ENCODE assay signal across 15 cellular contexts in genomic region chr11:9214765-9215164, GRCh38. TPM values are rescaled to one million over a fixed set of nuclear protein-coding genes. Genes with fewer than 3 reads are reported as not detected.
A peak's percentile ranks its signal among the peaks of the same experiment; 100 is the strongest.
DNase-seq lines count a peak whose midpoint lies in the region; ATAC-seq, FAIRE-seq and TF ChIP-seq lines count a peak whose summit lies in the region.
"Had no signal": no experiment of that assay in that cellular context is flagged by ENCODE, and none has a peak within 500 bp of the region (broad histone marks: within the 10 kb centered on the region; RNA-seq: fewer than 3 reads in every experiment).

No MANE protein-coding gene starts in this region.

- H3K4me2 ChIP-seq in GM23248 (ENCODE audit: unreplicated experiment) (no peak overlapping the region), GM12878 (ENCODE audit: control insufficient read depth, insufficient read depth) (peak overlapping the region; percentile 71; the same call in 1 of the 2 replicates)

- no peak overlapping the region for H2AFZ ChIP-seq in GM23248
- no peak overlapping the region for H2AFZ ChIP-seq in GM12878 (ENCODE audit: control insufficient read depth, low read depth, low read length)

- RAD21 ChIA-PET in GM12878 (lab: Charles Lee; ENCODE audit: unreplicated experiment): interaction anchor here (0.9 to 1.7 kb wide), 3 partner anchors 16 to 46 kb away, joined by 3 to 5 read pairs (median 5); no protein-coding TSS in a partner anchor

- ATAC-seq in GM12878 (no peak), HG03460 (IDR thresholded peaks at IDR 0.05; ENCODE audit: unreplicated experiment) (no peak), GM18520 (IDR thresholded peaks at IDR 0.05; ENCODE audit: unreplicated experiment) (no peak)
- ATAC-seq: gastrocnemius medialis had no signal

- TF ChIP-seq POLR2A in GM12878 (IDR thresholded peaks at IDR 0.05; ENCODE audit: low read depth, low read length): no peak

- 82 to 92% methylated on average over 5 of the region's 5 CpGs for WGBS in GM23248 (ENCODE audit: low coverage in 1 of 2, low lambda C conversion rate in 2 of 2, missing lambda C conversion rate in 2 of 2), 2 experiments
- WGBS in GM12878 (ENCODE audit: insufficient coverage, insufficient replicate concordance, low lambda C conversion rate, missing lambda C conversion rate): 87% methylated on average over 5 of the region's 5 CpGs

- H3K79me2 ChIP-seq in GM23248 (ENCODE audit: insufficient read depth): peaks cover 97% of the 10 kb centered on the region
- peaks cover 34% of the 10 kb centered on the region for H3K79me2 ChIP-seq in GM12878 (ENCODE audit: control insufficient read depth, insufficient read depth, low read length)

- peaks cover 44% of the 10 kb centered on the region for H3F3A ChIP-seq in GM23248 (ENCODE audit: insufficient read depth)

- DNase-seq in GM23248 (peak; percentile 40), M059J (ENCODE audit: low read depth) (peak; percentile 91), GM12878 (ENCODE audit: low read depth, low spot score) (no peak), myocyte (ENCODE audit: low read depth) (peak; percentile 63), GOT3 (lab: John Stamatoyannopoulos, UW) (no peak)
- DNase-seq in activated CD4-positive, alpha-beta T cell treated with anti-CD3 and anti-CD28 coated beads for 48 hours: no peak
- DNase-seq: activated CD8-positive, alpha-beta memory T cell treated with anti-CD3 and anti-CD28 coated beads for 24 hours; activated naive CD4-positive, alpha-beta T cell treated with anti-CD3 and anti-CD28 coated beads, Interleukin-2, amount 50 U/mL, for 16 hours; CD4-positive, CD25-positive, alpha-beta regulatory T cell; colonic mucosa; gastrocnemius medialis; T-helper 9 cell had no signal

- intact Hi-C loops in GM12878 (cut with micrococcal nuclease; ENCODE audit: unreplicated experiment): no loop called here

- H4K20me1 ChIP-seq in GM23248 (ENCODE audit: insufficient read depth): no peaks in the 10 kb centered on the region; the same call in 1 of the 2 replicates
- no peaks in the 10 kb centered on the region for H4K20me1 ChIP-seq in GM12878 (ENCODE audit: control insufficient read depth, insufficient read depth)

- TF ChIP-seq EP300 in GM12878 (IDR thresholded peaks at IDR 0.05; ENCODE audit: borderline replicate concordance in 1 of 2, control insufficient read depth in 1 of 2, low read depth in 2 of 2, low read length in 2 of 2): no peak

- TF ChIP-seq CTCF in GM12878 (IDR thresholded peaks at IDR 0.05 in 2 of 3, conservative IDR thresholded peaks at IDR 0.05 in 1 of 3; ENCODE audit: control insufficient read depth in 2 of 3, extremely low read depth in 1 of 3, insufficient read depth in 1 of 3, low read depth in 3 of 3, low read length in 3 of 3): no peak

- POLR2A ChIA-PET in GM12878 (lab: Charles Lee): no interaction called here

- H3K36me3 ChIP-seq in GM23248 (ENCODE audit: low read depth): no peaks in the 10 kb centered on the region
- no peaks in the 10 kb centered on the region for H3K36me3 ChIP-seq in GM12878 (ENCODE audit: control insufficient read depth in 2 of 2, insufficient read depth in 2 of 2, low read length in 1 of 2)
- H3K36me3 ChIP-seq: colonic mucosa, gastrocnemius medialis, thoracic aorta had no signal

- SMC1A ChIA-PET in GM12878 (lab: Charles Lee; ENCODE audit: uncharacterized antibody, unreplicated experiment): interaction anchor here (1.3 kb wide), 1 partner anchor 11 kb away, joined by 3 read pairs; no protein-coding TSS in a partner anchor

- in situ Hi-C loops in GM23248 (cut with MboI) (no loop called here), GM12878 (cut with MboI) (no loop called here)

- H3K4me1 ChIP-seq in GM23248 (ENCODE audit: insufficient read depth) (peaks cover 51% of the 10 kb centered on the region), GM12878 (ENCODE audit: control insufficient read depth, insufficient read depth, low read length) (peaks cover 37% of the 10 kb centered on the region)
- H3K4me1 ChIP-seq: colonic mucosa had no signal

- H3K27me3 ChIP-seq in GM23248 (replicated peaks; ENCODE audit: insufficient read depth): no peaks in the 10 kb centered on the region
- no peaks in the 10 kb centered on the region for H3K27me3 ChIP-seq in GM12878 (replicated peaks in 1 of 2; ENCODE audit: control insufficient read depth in 2 of 2, insufficient read depth in 2 of 2, low read length in 1 of 2)
- H3K27me3 ChIP-seq: colonic mucosa, gastrocnemius medialis had no signal

- CTCF ChIA-PET in GM12878 (lab: Yijun Ruan, JAX): no interaction called here

- no peaks in the 10 kb centered on the region for H3K9me2 ChIP-seq in GM23248 (ENCODE audit: insufficient read depth)

- H3K9ac ChIP-seq in GM23248 (no peak overlapping the region), GM12878 (ENCODE audit: control insufficient read depth, insufficient read depth, low read length) (no peak overlapping the region)

- FAIRE-seq in GM12878 (lab: Jason Lieb, UNC): no peak

- H3K27ac ChIP-seq in GM23248 (no peak overlapping the region), GM12878 (ENCODE audit: control insufficient read depth, insufficient read depth) (peak overlapping the region; percentile 47)
- H3K27ac ChIP-seq: colonic mucosa, gastrocnemius medialis, thoracic aorta had no signal

- no peaks in the 10 kb centered on the region for H3K9me3 ChIP-seq in GM23248 (ENCODE audit: low read depth)
- H3K9me3 ChIP-seq in GM12878 (replicated peaks; ENCODE audit: control insufficient read depth, insufficient read depth, low read length): no peaks in the 10 kb centered on the region
- H3K9me3 ChIP-seq: colonic mucosa, gastrocnemius medialis, thoracic aorta had no signal

- H3K4me3 ChIP-seq in GM23248 (no peak overlapping the region), GM12878 (no peak overlapping the region)
- H3K4me3 ChIP-seq: colonic mucosa, gastrocnemius medialis, thoracic aorta had no signal

- no TSS peak for BruUV-seq in GM12878 (replicated peaks; lab: Mats Ljungman, UMichigan)

- TF ChIP-seq RAD21 in GM12878 (IDR thresholded peaks at IDR 0.05; ENCODE audit: insufficient read depth, low read depth, low read length): no peak

TF ChIP-seq in GM12878, 131 proteins besides CTCF, POLR2A, EP300 and RAD21 (continues in another document):
- TF ChIP-seq, protein P1, sequence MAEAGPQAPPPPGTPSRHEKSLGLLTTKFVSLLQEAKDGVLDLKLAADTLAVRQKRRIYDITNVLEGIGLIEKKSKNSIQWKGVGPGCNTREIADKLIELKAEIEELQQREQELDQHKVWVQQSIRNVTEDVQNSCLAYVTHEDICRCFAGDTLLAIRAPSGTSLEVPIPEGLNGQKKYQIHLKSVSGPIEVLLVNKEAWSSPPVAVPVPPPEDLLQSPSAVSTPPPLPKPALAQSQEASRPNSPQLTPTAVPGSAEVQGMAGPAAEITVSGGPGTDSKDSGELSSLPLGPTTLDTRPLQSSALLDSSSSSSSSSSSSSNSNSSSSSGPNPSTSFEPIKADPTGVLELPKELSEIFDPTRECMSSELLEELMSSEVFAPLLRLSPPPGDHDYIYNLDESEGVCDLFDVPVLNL (IDR thresholded peaks at IDR 0.05; ENCODE audit: low read depth, low read length): no peak
- TF ChIP-seq IKZF1 (conservative IDR thresholded peaks at IDR 0.05) (no peak), BRCA1 (IDR thresholded peaks at IDR 0.05; ENCODE audit: low read depth, low read length) (no peak), ASH2L (IDR thresholded peaks at IDR 0.05; ENCODE audit: borderline replicate concordance, low read depth) (no peak), CBFB (IDR thresholded peaks at IDR 0.05; ENCODE audit: low read depth) (no peak), YY1 (IDR thresholded peaks at IDR 0.05; ENCODE audit: low read depth, low read length) (no peak), EGR1 (IDR thresholded peaks at IDR 0.05; ENCODE audit: borderline replicate concordance in 1 of 2, low read depth in 2 of 2, low read length in 2 of 2) (no peak)

RNA-seq across cellular contexts. Expression of gene DENND5A, which starts 50.4 kb away (rescaled TPM):
- 113 and 127 TPM in 2 replicates for total RNA-seq in GM23248 (2014; rRNA removed; shearing (Covaris generic))
- polyA plus RNA-seq in GM23248 (2016; fragmentation: Nextera tagmentation; extraction: Ambion mirVana): 24.9 and 28.4 TPM in 2 replicates
- total RNA-seq in M059J (2014; rRNA removed; shearing (Covaris generic)): 62.5 and 71.1 TPM in 2 replicates
- total RNA-seq in GM12878 (2013; cell fraction: nucleolus; rRNA removed): 297 and 334 TPM in 2 replicates
- total RNA-seq in GM12878 (2014; rRNA removed): 101 and 102 TPM in 2 replicates
- 96.5 and 106 TPM in 2 replicates for total RNA-seq in GM12878 (2014; rRNA removed; fragmentation: Illumina TruSeq; extraction: Trizol)
- total RNA-seq in GM12878 (2021): 91.3 and 94.2 TPM in 2 replicates
- polyA plus RNA-seq in GM12878 (2011; ENCODE audit: low read depth): 37.7 TPM
- polyA plus RNA-seq in GM12878 (2011; rRNA removed): 93.6 and 157 TPM in 2 replicates
- polyA plus RNA-seq in GM12878 (2011; cell fraction: cytosol; rRNA removed): 167 and 190 TPM in 2 replicates
- 172 and 245 TPM in 2 replicates for polyA plus RNA-seq in GM12878 (2011; cell fraction: nucleus; rRNA removed)
- polyA plus RNA-seq in GM12878 (2012): 46.8 and 47.7 TPM in 2 replicates
- 127 and 135 TPM in 2 replicates for polyA plus RNA-seq in GM12878 (2014; fragmentation: Illumina TruSeq; extraction: Trizol)
- 10 to 100 TPM; 15.6 to 24.1 TPM for polyA plus RNA-seq in GM12878 (2014; fragmentation: Nextera tagmentation; extraction: Ambion mirVana)
- 63.8 and 78.9 TPM in 2 replicates for polyA plus RNA-seq in GM12878 (2014; rRNA removed)
- polyA plus RNA-seq in GM12878 (2016; fragmentation: Nextera tagmentation; extraction: Ambion mirVana): 10 to 100 TPM; 15.7 to 16.6 TPM
- polyA minus RNA-seq in GM12878 (2011; rRNA and poly(A)+ RNA removed): 392 and 436 TPM in 2 replicates
- 76.6 and 77.9 TPM in 2 replicates for polyA minus RNA-seq in GM12878 (2011; cell fraction: cytosol; rRNA and poly(A)+ RNA removed)
- 140 and 188 TPM in 2 replicates for polyA minus RNA-seq in GM12878 (2011; cell fraction: nucleus; rRNA and poly(A)+ RNA removed)
- 55.3 and 69.5 TPM in 2 replicates for total RNA-seq in myocyte
- polyA plus RNA-seq in myocyte (2012): 102 TPM

Comparison
In these comparisons a context has a peak if more than half of its experiments do, and no peak if none do; other contexts are left out.
1. DNase-seq: peak in GM23248 (single experiment), M059J (single experiment) and myocyte (single experiment); none in GM12878 (single experiment), activated CD4-positive, alpha-beta T cell treated with anti-CD3 and anti-CD28 coated beads for 48 hours (single experiment) and GOT3 (single experiment).